Comparison of ENCODE assay signal across 13 cellular contexts in genomic region chr9:133768859-133769510, GRCh38. TPM values are rescaled to one million over a fixed set of nuclear protein-coding genes. Genes with fewer than 3 reads are reported as not detected.
DNase-seq lines count a peak whose midpoint lies in the region; ATAC-seq and TF ChIP-seq lines count a peak whose summit lies in the region.
"Had no signal": no experiment of that assay in that cellular context is flagged by ENCODE, and none has a peak within 500 bp of the region (broad histone marks: within the 10 kb centered on the region; RNA-seq: fewer than 3 reads in every experiment).

No MANE protein-coding gene starts in this region.

- H3K18ac ChIP-seq in mesendoderm (ENCODE audit: low read length), result no peak overlapping the region

- H3K27ac ChIP-seq in A673 (ENCODE audit: low read depth, low read length, poor library complexity, severe bottlenecking) (no peak overlapping the region), body of pancreas (peak overlapping the region; percentile 84 to 94 (median 92)), mesendoderm (ENCODE audit: low read depth, low read length) (no peak overlapping the region)

- H3K4ac ChIP-seq in mesendoderm (ENCODE audit: low read depth, low read length), result no peak overlapping the region

- TF ChIP-seq CTCF in A673 (conservative IDR thresholded peaks at IDR 0.05; ENCODE audit: low read depth, low read length) (0 out of 2 replicates have a peak, but pooled peaks have one; percentile 31), body of pancreas (IDR thresholded peaks at IDR 0.05) (peak; percentile 38 to 92 (median 82))

- peak; percentile 80 to 97 (median 93) for TF ChIP-seq POLR2A in body of pancreas (IDR thresholded peaks at IDR 0.05)
- no peak for TF ChIP-seq POLR2A in GM18505 (IDR thresholded peaks at IDR 0.05; ENCODE audit: borderline replicate concordance, extremely low read depth, insufficient read depth, insufficient read length)

- H3K9ac ChIP-seq in mesendoderm (ENCODE audit: low read length), result no peak overlapping the region

- H4K5ac ChIP-seq in mesendoderm (ENCODE audit: low read length), result no peak overlapping the region

- no peak overlapping the region for H4K8ac ChIP-seq in mesendoderm (ENCODE audit: low read depth, low read length)

- CTCF ChIA-PET in A673 (lab: Charles Lee), result no interaction called here

- no peak for DNase-seq in A673 (ENCODE audit: low spot score)
- DNase-seq in HuH-7 (ENCODE audit: low spot score), result peak; percentile 96
- peak; percentile 97 to 99 (median 98) for DNase-seq in body of pancreas
- peak; percentile 86 for DNase-seq in mesendoderm
- DNase-seq in HT-29 (ENCODE audit: low spot score), result no peak
- no peak for DNase-seq in OCI-M2 (lab: John Stamatoyannopoulos, UW; ENCODE audit: unreplicated experiment)
- DNase-seq: activated CD4-positive, alpha-beta T cell treated with anti-CD3 and anti-CD28 coated beads for 48 hours; CD8-positive, alpha-beta T cell; NCI-H1048; stimulated activated CD4-positive, alpha-beta T cell treated with anti-CD3 and anti-CD28 coated beads, Interleukin-4, amount 100 ng/mL, for 24 hours had no signal

- 35 to 46% methylated on average over 10 to 15 of the region's 15 CpGs for WGBS in body of pancreas, 2 donors
- WGBS in mesendoderm (ENCODE audit: extremely low coverage, insufficient coverage, low lambda C conversion rate), result no CpG with 5 or more reads among the region's 15 CpGs

- no peak overlapping the region for H3K4me3 ChIP-seq in A673 (ENCODE audit: low read depth, low read length, poor library complexity, severe bottlenecking)
- H3K4me3 ChIP-seq in body of pancreas, result peak overlapping the region in 1 of 2 donors; percentile 70
- H3K4me3 ChIP-seq in mesendoderm (ENCODE audit: low read length), result no peak overlapping the region

- no peak overlapping the region for H2AK5ac ChIP-seq in mesendoderm (ENCODE audit: low read length)

- POLR2A ChIA-PET in A673 (lab: Charles Lee; ENCODE audit: low non-redundant PET), result no interaction called here

- no peak overlapping the region for H3K56ac ChIP-seq in mesendoderm (ENCODE audit: low read length)

- H3K4me2 ChIP-seq in mesendoderm (ENCODE audit: low read length), result no peak overlapping the region

- no peaks in the 10 kb centered on the region for H3K4me1 ChIP-seq in A673 (ENCODE audit: insufficient read depth, low read length, poor library complexity, severe bottlenecking)
- H3K4me1 ChIP-seq in body of pancreas, result peaks cover 35% of the 10 kb centered on the region
- no peaks in the 10 kb centered on the region for H3K4me1 ChIP-seq in mesendoderm (ENCODE audit: control insufficient read depth, low read depth, low read length)

- H3K27me3 ChIP-seq in A673 (replicated peaks; ENCODE audit: insufficient read depth, low read depth, low read length, poor library complexity) (no peaks in the 10 kb centered on the region), body of pancreas (no peaks in the 10 kb centered on the region), mesendoderm (ENCODE audit: insufficient read depth, low read length, poor library complexity) (no peaks in the 10 kb centered on the region)

- no peaks in the 10 kb centered on the region for H3K79me2 ChIP-seq in mesendoderm (ENCODE audit: control insufficient read depth, insufficient read depth, low read length)

- ATAC-seq in body of pancreas, result peak; percentile 93
- no peak for ATAC-seq in GM21381 (IDR thresholded peaks at IDR 0.05; ENCODE audit: unreplicated experiment)
- no peak for ATAC-seq in GM18505 (IDR thresholded peaks at IDR 0.05; ENCODE audit: unreplicated experiment)
- ATAC-seq: CD8-positive, alpha-beta T cell had no signal

- H2BK5ac ChIP-seq in mesendoderm (ENCODE audit: low read length), result no peak overlapping the region

- no TSS peak for BruUV-seq in A673 (replicated peaks; lab: Mats Ljungman, UMichigan)

- no peaks in the 10 kb centered on the region for H3K79me1 ChIP-seq in mesendoderm (ENCODE audit: low read length)

- no peak overlapping the region for H2BK120ac ChIP-seq in mesendoderm (ENCODE audit: low read depth, low read length)

- no peak overlapping the region for H2BK15ac ChIP-seq in mesendoderm (replicated peaks; ENCODE audit: low read depth)

- H3K9me3 ChIP-seq in A673 (ENCODE audit: low read depth, low read length, poor library complexity, severe bottlenecking) (no peaks in the 10 kb centered on the region), body of pancreas (no peaks in the 10 kb centered on the region)

- H3K23ac ChIP-seq in mesendoderm (ENCODE audit: low read length), result no peak overlapping the region

- intact Hi-C loops in A673 (cut with micrococcal nuclease; ENCODE audit: unreplicated experiment), result no loop called here
- intact Hi-C loops in body of pancreas (cut with DNase I), result no loop called here

- H3K36me3 ChIP-seq in A673 (ENCODE audit: insufficient read depth, low read length, poor library complexity, severe bottlenecking), result peaks cover 7% of the 10 kb centered on the region
- peaks cover 0 to 8% of the 10 kb centered on the region in 2 donors for H3K36me3 ChIP-seq in body of pancreas (replicated peaks in 1 of 2; ENCODE audit: insufficient read depth in 1 of 2, low read depth in 2 of 2)
- H3K36me3 ChIP-seq in mesendoderm (ENCODE audit: control insufficient read depth, insufficient read depth, low read length), result peaks cover 2% of the 10 kb centered on the region

RNA-seq across cellular contexts. Expression of gene SARDH, which starts 30.8 kb away (rescaled TPM):
- total RNA-seq in A673 (2021), result 0.37 and 1.0 TPM in 2 replicates
- total RNA-seq in body of pancreas, result 10 to 100 TPM; 20.2 to 61.0 TPM
- 2.8 TPM for polyA plus RNA-seq in mesendoderm (2013, experiment 1 of 2)
- polyA plus RNA-seq in mesendoderm (2013, experiment 2 of 2), result 2.7 TPM
- total RNA-seq in HT-29 (2014; rRNA removed; shearing (Covaris generic)), result 2.5 and 2.7 TPM in 2 replicates
- polyA plus RNA-seq: neural cell had no signal

Comparison
In these comparisons a context has a peak if more than half of its experiments do, and no peak if none do; other contexts are left out.
1. DNase-seq: peak in HuH-7 (single experiment), body of pancreas (4 of 4) and mesendoderm (single experiment); none in A673 (single experiment), HT-29 (single experiment) and OCI-M2 (single experiment).
2. H3K27ac ChIP-seq: peak in body of pancreas (4 of 4); none in A673 (single experiment) and mesendoderm (single experiment).